In genomic region chr2:135667045-135667444, GRCh38 we compare ENCODE assay signal across 2 cellular contexts.
TF ChIP-seq lines count a peak whose summit lies in the region.

No MANE protein-coding gene starts in this region.

TF ChIP-seq in A549, 52 proteins besides CTCF, POLR2A, EP300 and RAD21 (continued from another document):
- no peak for TF ChIP-seq EHMT2 (IDR thresholded peaks at IDR 0.05; ENCODE audit: low read depth)
- peak; percentile 42 for TF ChIP-seq MAFK (IDR thresholded peaks at IDR 0.05; ENCODE audit: partially characterized antibody)
- TF ChIP-seq JUN (IDR thresholded peaks at IDR 0.05), result no peak
TF ChIP-seq in A549: peak in this region for 1.

TF ChIP-seq in HepG2, 621 proteins besides CTCF, POLR2A, EP300 and RAD21:
- TF ChIP-seq ZNF317 (CRISPR knock-in tag; IDR thresholded peaks at IDR 0.05) (no peak), MAFK (conservative IDR thresholded peaks at IDR 0.05 in 1 of 2, IDR thresholded peaks at IDR 0.05 in 1 of 2; ENCODE audit: low read length in 2 of 2) (peak; percentile 50 to 72; a peak in 3 of 4 replicates)
TF ChIP-seq in HepG2: peak in this region for 1.
